8 cellular contexts compared by ENCODE assay signal in the genomic region with DNA sequence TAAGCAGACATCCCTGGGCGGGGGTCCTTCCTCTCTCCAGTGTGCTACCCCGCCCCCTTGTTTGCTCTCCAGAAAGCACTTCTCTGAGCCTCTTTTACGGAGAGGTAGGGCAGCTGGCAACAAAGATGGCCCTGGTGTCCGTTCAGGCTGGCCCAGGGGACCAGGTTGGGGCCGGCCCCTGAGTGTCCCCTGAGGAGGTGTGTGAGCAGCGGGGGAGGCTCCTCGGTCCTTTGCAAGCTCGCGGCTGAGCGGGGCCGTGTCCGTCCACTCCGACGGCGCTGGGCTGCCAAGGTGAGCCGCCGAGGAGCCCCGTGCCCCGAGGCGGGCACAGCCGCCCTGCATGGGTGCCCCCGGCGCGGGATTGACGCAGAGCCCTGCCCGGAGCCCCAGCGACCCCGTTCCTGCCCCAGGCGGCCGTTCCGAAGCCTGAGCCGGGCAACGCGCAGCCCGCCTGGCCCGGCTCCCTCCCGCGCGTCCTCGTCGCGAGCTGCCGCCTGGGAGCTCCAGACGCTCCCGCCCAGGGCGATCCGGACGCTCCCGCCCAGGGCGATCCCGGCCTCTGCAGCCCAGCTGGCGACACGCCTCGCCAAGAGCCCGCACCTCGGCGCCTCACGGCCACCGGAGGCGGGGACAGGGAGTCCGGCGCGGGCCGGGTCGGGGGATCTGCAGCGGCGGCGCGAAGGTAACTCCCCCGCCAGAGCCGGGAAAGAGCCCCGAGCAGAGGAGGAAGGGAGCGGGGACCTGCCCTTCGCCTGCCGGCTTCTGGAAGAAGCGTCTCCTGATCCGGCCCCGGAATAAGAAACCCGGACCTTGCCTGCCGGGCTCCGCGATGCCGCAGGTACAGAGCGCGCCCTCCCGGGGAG. TPM values are rescaled to one million over a fixed set of nuclear protein-coding genes. Genes with fewer than 3 reads are reported as not detected.
A peak's percentile ranks its signal among the peaks of the same experiment; 100 is the strongest.
DNase-seq lines count a peak whose midpoint lies in the region; ATAC-seq and TF ChIP-seq lines count a peak whose summit lies in the region.

PROKR1 (plus strand) TSS at position 569 of the 863 bp plus-strand sequence. CDS start 2,243 bp downstream, outside the sequence.

- H3K4me1 ChIP-seq in ectodermal cell (ENCODE audit: control insufficient read depth, insufficient read depth, low read length) = peaks cover 7% of the 10 kb centered on the region
- peaks cover 10% of the 10 kb centered on the region for H3K4me1 ChIP-seq in upper lobe of right lung

- H3K4me3 ChIP-seq in ectodermal cell (ENCODE audit: insufficient read depth, low read depth, low read length) = peak within 1 kb of the TSS; percentile 49
- H3K4me3 ChIP-seq in upper lobe of right lung = peak within 1 kb of the TSS; percentile 53

- no peak within 1 kb of the TSS for H3K27ac Mint-ChIP-seq in mesothelial cell of epicardium

- peaks cover 2% of the 10 kb centered on the region for H3K36me3 Mint-ChIP-seq in mesothelial cell of epicardium

- ATAC-seq in upper lobe of right lung (peak; percentile 84), HG02884 (IDR thresholded peaks at IDR 0.05; ENCODE audit: unreplicated experiment) (no peak)

- H3K36me3 ChIP-seq in ectodermal cell (ENCODE audit: control insufficient read depth, insufficient read depth, low read length) = no peaks in the 10 kb centered on the region
- H3K36me3 ChIP-seq in upper lobe of right lung = no peaks in the 10 kb centered on the region

- H3K9me3 ChIP-seq in ectodermal cell (ENCODE audit: control insufficient read depth, low read length) (no peaks in the 10 kb centered on the region), upper lobe of right lung (no peaks in the 10 kb centered on the region)

- peaks cover 2% of the 10 kb centered on the region for H3K4me1 Mint-ChIP-seq in mesothelial cell of epicardium

- peak; percentile 25 for DNase-seq in activated CD4-positive, alpha-beta T cell treated with anti-CD3 and anti-CD28 coated beads for 48 hours
- no peak for DNase-seq in activated CD4-positive, alpha-beta T cell treated with anti-CD3 and anti-CD28 coated beads, Interleukin-2, amount 50 U/mL, for 4 hours
- peak; percentile 23 for DNase-seq in OCI-M1 (lab: John Stamatoyannopoulos, UW)
- DNase-seq in mesothelial cell of epicardium (ENCODE audit: low spot score in 2 of 2, unreplicated experiment in 2 of 2) = peak; percentile 38 to 65
- DNase-seq in upper lobe of right lung = peak; percentile 77
- no peak for DNase-seq in pons (ENCODE audit: low spot score)

- H3K27ac ChIP-seq in ectodermal cell (ENCODE audit: insufficient read depth, low read depth, low read length, poor library complexity, severe bottlenecking) = no peak within 1 kb of the TSS
- H3K27ac ChIP-seq in upper lobe of right lung = no peak within 1 kb of the TSS

- intact Hi-C loops in upper lobe of right lung (cut with DNase I) = no loop called here

- H3K27me3 Mint-ChIP-seq in mesothelial cell of epicardium (ENCODE audit: low read depth) = peaks cover 87% of the 10 kb centered on the region

- peak within 1 kb of the TSS; percentile 54 for H3K4me3 Mint-ChIP-seq in mesothelial cell of epicardium

- H3K9me3 Mint-ChIP-seq in mesothelial cell of epicardium = peaks cover 26% of the 10 kb centered on the region

- WGBS in ectodermal cell, 2 experiments = 1% methylated on average over 86 of the region's 86 CpGs

- H3K27me3 ChIP-seq in ectodermal cell (ENCODE audit: control insufficient read depth, insufficient read depth, low read length, poor library complexity, severe bottlenecking) (peaks cover 38% of the 10 kb centered on the region), upper lobe of right lung (peaks cover 46% of the 10 kb centered on the region)

- TF ChIP-seq CTCF in mesothelial cell of epicardium (IDR thresholded peaks at IDR 0.05; ENCODE audit: unreplicated experiment) (no peak), upper lobe of right lung (IDR thresholded peaks at IDR 0.05) (no peak)

RNA-seq across cellular contexts. Expression of gene PROKR1, which starts in this region (rescaled TPM):
- polyA plus RNA-seq in ectodermal cell (2013, experiment 1 of 4) = 0.96 TPM
- polyA plus RNA-seq in ectodermal cell (2013, experiment 2 of 4) = 1.5 TPM
- 0.80 TPM for polyA plus RNA-seq in ectodermal cell (2013, experiment 3 of 4)
- 1.2 TPM for polyA plus RNA-seq in ectodermal cell (2013, experiment 4 of 4)
- total RNA-seq in mesothelial cell of epicardium (0.09 to 0.14 TPM (median 0.11 TPM) in 3 replicates), upper lobe of right lung (not detected)

Comparison
In these comparisons a context has a peak if more than half of its experiments do, and no peak if none do; other contexts are left out.
1. DNase-seq: peak in activated CD4-positive, alpha-beta T cell treated with anti-CD3 and anti-CD28 coated beads for 48 hours (single experiment) and OCI-M1 (single experiment); none in activated CD4-positive, alpha-beta T cell treated with anti-CD3 and anti-CD28 coated beads, Interleukin-2, amount 50 U/mL, for 4 hours (0 of 2) and pons (single experiment).
2. Peak in DNase-seq in mesothelial cell of epicardium; RNA of the gene not detected or under 1 TPM.
3. Peak in DNase-seq, ATAC-seq and H3K4me3 ChIP-seq in upper lobe of right lung; RNA of the gene not detected or under 1 TPM.